ENCODE assay signal across 8 cellular contexts in the genomic region with DNA sequence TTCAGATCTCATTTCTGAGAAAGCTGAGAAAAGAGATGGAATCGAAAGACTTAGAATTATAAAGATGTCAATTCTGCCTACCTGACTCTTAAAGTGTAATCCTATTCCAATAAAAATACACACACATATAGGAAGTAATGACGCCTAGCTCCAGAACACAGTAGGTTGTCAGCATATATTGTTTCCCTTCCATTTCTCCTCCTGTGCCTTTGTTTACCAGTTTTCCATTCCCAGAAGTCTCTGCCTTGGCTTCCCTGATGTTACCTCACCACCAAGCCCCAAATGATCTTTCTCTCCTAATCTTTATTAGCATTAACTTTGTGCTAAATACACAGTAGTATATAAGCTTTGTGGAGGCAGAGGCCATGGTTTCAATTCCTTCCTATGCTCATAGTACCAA. TPM values are rescaled to one million over a fixed set of nuclear protein-coding genes. Genes with fewer than 3 reads are reported as not detected.
"Had no signal": no experiment of that assay in that cellular context is flagged by ENCODE, and none has a peak within 500 bp of the region (broad histone marks: within the 10 kb centered on the region; RNA-seq: fewer than 3 reads in every experiment).

No MANE protein-coding gene starts in this region.

- H3K4me2 ChIP-seq: GM23338 had no signal

- H3K36me3 Mint-ChIP-seq: IgD-negative memory B cell had no signal

- H2AFZ ChIP-seq: GM23338 had no signal

- ATAC-seq: GM23338 had no signal

- H3K4me3 Mint-ChIP-seq: GM23338, H9, IgD-negative memory B cell had no signal

- DNase-seq: H9, HCEC 1CT, KBM-7 had no signal

- FAIRE-seq: H1, H54, HTR-8/SVneo had no signal

- H3K27ac Mint-ChIP-seq: GM23338, H9, IgD-negative memory B cell had no signal

- H3K9me3 Mint-ChIP-seq: GM23338, H9, IgD-negative memory B cell had no signal

- H3K4me3 ChIP-seq: GM23338 had no signal

RNA-seq across cellular contexts. Expression of gene TM4SF4, which starts 40.0 kb away (rescaled TPM):
- total RNA-seq: GM23338, H1, H9 had no signal
- polyA plus RNA-seq: GM23338, H1, IgD-negative memory B cell had no signal
